8 cellular contexts compared by ENCODE assay signal in the genomic region with DNA sequence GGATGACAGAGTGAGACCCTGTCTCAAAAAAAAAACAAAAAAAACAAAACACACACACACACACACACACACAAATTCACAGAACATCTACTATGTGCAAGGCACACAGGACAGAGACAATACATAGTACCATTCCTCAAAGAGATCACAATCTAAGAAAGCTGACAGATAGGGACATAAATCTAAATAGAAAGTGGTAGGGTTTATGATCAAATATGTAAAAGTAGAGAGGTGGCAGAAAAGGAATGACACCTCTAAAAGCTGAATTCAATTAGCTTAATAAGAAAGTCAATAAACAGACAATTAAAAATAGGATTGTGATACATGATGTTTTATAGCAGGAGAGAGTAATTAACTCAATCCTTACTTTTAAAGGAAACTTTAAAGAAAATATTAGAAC.
"Had no signal": no experiment of that assay in that cellular context is flagged by ENCODE, and none has a peak within 500 bp of the region (broad histone marks: within the 10 kb centered on the region; RNA-seq: fewer than 3 reads in every experiment).

No MANE protein-coding gene starts in this region.

- H3K27ac Mint-ChIP-seq: GM23338 had no signal

- FAIRE-seq: H1, H54, HTR-8/SVneo had no signal

- H3K9me3 Mint-ChIP-seq: GM23338, H9 had no signal

- H2AFZ ChIP-seq: GM23338 had no signal

- DNase-seq: H9, HCEC 1CT, IMR-90, KBM-7 had no signal

- H3K4me2 ChIP-seq: GM23338 had no signal

- ATAC-seq: GM23338 had no signal

- H3K4me1 Mint-ChIP-seq: GM23338, H9 had no signal

- H3K4me3 ChIP-seq: GM23338 had no signal

- H3K4me3 Mint-ChIP-seq: GM23338, H9 had no signal
